16 cellular contexts compared by ENCODE assay signal in genomic region chr1:167658574-167659328, GRCh38. TPM values are rescaled to one million over a fixed set of nuclear protein-coding genes. Genes with fewer than 3 reads are reported as not detected.
DNase-seq lines count a peak whose midpoint lies in the region; ATAC-seq lines count a peak whose summit lies in the region.
"Had no signal": no experiment of that assay in that cellular context is flagged by ENCODE, and none has a peak within 500 bp of the region (broad histone marks: within the 10 kb centered on the region; RNA-seq: fewer than 3 reads in every experiment).

No MANE protein-coding gene starts in this region.

- no peak overlapping the region for H4K91ac ChIP-seq in neuronal stem cell (ENCODE audit: low read depth, low read length, poor library complexity)
- H4K91ac ChIP-seq in trophoblast cell (ENCODE audit: low read depth, low read length), result no peak overlapping the region

- H3K4me3 ChIP-seq in neuronal stem cell (ENCODE audit: low read length in 2 of 2) (no peak overlapping the region), trophoblast cell (ENCODE audit: low read depth, low read length) (no peak overlapping the region)
- H3K4me3 ChIP-seq: A549, upper lobe of right lung had no signal

- H3K79me2 ChIP-seq in trophoblast cell (ENCODE audit: control insufficient read depth, insufficient read depth, low read length, poor library complexity), result no peaks in the 10 kb centered on the region

- H2AK5ac ChIP-seq in neuronal stem cell (ENCODE audit: low read depth, low read length) (no peak overlapping the region), trophoblast cell (ENCODE audit: low read length) (no peak overlapping the region)

- H3K9me3 Mint-ChIP-seq in activated CD4-positive, alpha-beta T cell treated with anti-CD3 and anti-CD28 coated beads for 36 hours (ENCODE audit: low read depth), result no peaks in the 10 kb centered on the region
- no peaks in the 10 kb centered on the region for H3K9me3 Mint-ChIP-seq in activated CD4-positive, alpha-beta T cell treated with anti-CD3 and anti-CD28 coated beads, Interleukin-2, amount 10 ng/mL, durations not matched to agents 7 days and 5 days
- no peaks in the 10 kb centered on the region for H3K9me3 Mint-ChIP-seq in IgD-negative memory B cell
- H3K9me3 Mint-ChIP-seq in activated naive CD8-positive, alpha-beta T cell treated with anti-CD3 and anti-CD28 coated beads for 36 hours, result no peaks in the 10 kb centered on the region
- no peaks in the 10 kb centered on the region for H3K9me3 Mint-ChIP-seq in naive thymus-derived CD8-positive, alpha-beta T cell

- no peak for DNase-seq in activated CD4-positive, alpha-beta T cell treated with anti-CD3 and anti-CD28 coated beads for 36 hours
- no peak for DNase-seq in activated CD4-positive, alpha-beta T cell treated with anti-CD3 and anti-CD28 coated beads, Interleukin-2, amount 10 ng/mL, durations not matched to agents 7 days and 5 days
- no peak for DNase-seq in activated naive CD8-positive, alpha-beta T cell treated with anti-CD3 and anti-CD28 coated beads for 36 hours
- no peak for DNase-seq in naive thymus-derived CD8-positive, alpha-beta T cell
- no peak for DNase-seq in neuronal stem cell (ENCODE audit: low spot score)
- DNase-seq in trophoblast cell, result no peak
- DNase-seq: anterior cingulate cortex, DMS53, NCI-H1092, NCI-H446 treated with DMSO at 0.1 percent for 48 hours, RPMI8226, upper lobe of right lung had no signal

- H2BK5ac ChIP-seq in neuronal stem cell (ENCODE audit: low read length) (no peak overlapping the region), trophoblast cell (ENCODE audit: low read depth, low read length, poor library complexity) (no peak overlapping the region)

- H2AFZ ChIP-seq in neuronal stem cell (ENCODE audit: low read length), result no peak overlapping the region
- no peak overlapping the region for H2AFZ ChIP-seq in trophoblast cell (ENCODE audit: insufficient read depth, low read length, poor library complexity)

- H2BK12ac ChIP-seq in neuronal stem cell (ENCODE audit: low read length) (no peak overlapping the region), trophoblast cell (ENCODE audit: low read length) (no peak overlapping the region)

- H3K27ac ChIP-seq in neuronal stem cell (replicated peaks; ENCODE audit: low read length), result no peak overlapping the region
- no peak overlapping the region for H3K27ac ChIP-seq in trophoblast cell (ENCODE audit: low read depth, low read length)
- H3K27ac ChIP-seq: A549, upper lobe of right lung had no signal

- no peak overlapping the region for H3K18ac ChIP-seq in neuronal stem cell (ENCODE audit: low read length)
- H3K18ac ChIP-seq in trophoblast cell (ENCODE audit: low read length), result no peak overlapping the region

- no peak overlapping the region for H4K8ac ChIP-seq in neuronal stem cell (ENCODE audit: low read depth, low read length)
- H4K8ac ChIP-seq in trophoblast cell (ENCODE audit: low read depth, low read length), result no peak overlapping the region

- H2BK120ac ChIP-seq in neuronal stem cell (ENCODE audit: low read depth, low read length) (no peak overlapping the region), trophoblast cell (ENCODE audit: insufficient read depth, low read length, poor library complexity) (no peak overlapping the region)

- ATAC-seq in activated CD4-positive, alpha-beta T cell treated with anti-CD3 and anti-CD28 coated beads for 36 hours, result no peak
- no peak for ATAC-seq in naive thymus-derived CD8-positive, alpha-beta T cell
- ATAC-seq in GM19351 (IDR thresholded peaks at IDR 0.05; ENCODE audit: unreplicated experiment), result no peak
- ATAC-seq: A549, upper lobe of right lung had no signal

- no CpG with 5 or more reads among the region's 10 CpGs for WGBS in neuronal stem cell (ENCODE audit: extremely low coverage in 2 of 2, insufficient read length in 2 of 2, insufficient replicate concordance in 1 of 2), 2 donors
- no CpG with 5 or more reads among the region's 10 CpGs for WGBS in trophoblast cell (ENCODE audit: extremely low coverage, insufficient coverage, insufficient read length)

- CTCF ChIA-PET in activated CD4-positive, alpha-beta T cell treated with anti-CD3 and anti-CD28 coated beads for 36 hours (lab: Charles Lee), result interaction anchor here (0.7 to 2.2 kb wide), 4 partner anchors 22 to 118 kb away, joined by 3 to 9 read pairs (median 6); no protein-coding TSS in a partner anchor
- CTCF ChIA-PET in activated CD4-positive, alpha-beta T cell treated with anti-CD3 and anti-CD28 coated beads, Interleukin-2, amount 10 ng/mL, durations not matched to agents 7 days and 5 days (lab: Charles Lee), result no interaction called here

- H3K4me1 ChIP-seq in neuronal stem cell (ENCODE audit: control insufficient read depth in 2 of 2, insufficient read depth in 1 of 2, low read depth in 1 of 2, low read length in 2 of 2) (peaks cover 3 to 8% of the 10 kb centered on the region in 2 donors), trophoblast cell (ENCODE audit: control insufficient read depth in 1 of 2, insufficient read depth in 2 of 2, low read length in 2 of 2) (peaks cover 14 to 25% of the 10 kb centered on the region in 2 experiments)

- H3K36me3 Mint-ChIP-seq in activated CD4-positive, alpha-beta T cell treated with anti-CD3 and anti-CD28 coated beads for 36 hours (ENCODE audit: low read depth), result peaks cover 13% of the 10 kb centered on the region
- H3K36me3 Mint-ChIP-seq in activated CD4-positive, alpha-beta T cell treated with anti-CD3 and anti-CD28 coated beads, Interleukin-2, amount 10 ng/mL, durations not matched to agents 7 days and 5 days (ENCODE audit: low read depth), result peaks cover 70% of the 10 kb centered on the region
- peaks cover 1% of the 10 kb centered on the region for H3K36me3 Mint-ChIP-seq in IgD-negative memory B cell
- H3K36me3 Mint-ChIP-seq in activated naive CD8-positive, alpha-beta T cell treated with anti-CD3 and anti-CD28 coated beads for 36 hours, result peaks cover 34% of the 10 kb centered on the region
- H3K36me3 Mint-ChIP-seq in naive thymus-derived CD8-positive, alpha-beta T cell, result peaks cover 0 to 83% (median 3%) of the 10 kb centered on the region in 3 donors

- no peak overlapping the region for H3K4me3 Mint-ChIP-seq in activated CD4-positive, alpha-beta T cell treated with anti-CD3 and anti-CD28 coated beads for 36 hours
- H3K4me3 Mint-ChIP-seq in activated CD4-positive, alpha-beta T cell treated with anti-CD3 and anti-CD28 coated beads, Interleukin-2, amount 10 ng/mL, durations not matched to agents 7 days and 5 days, result no peak overlapping the region
- peak overlapping the region in 1 of 4 donors; percentile 63 for H3K4me3 Mint-ChIP-seq in IgD-negative memory B cell
- no peak overlapping the region for H3K4me3 Mint-ChIP-seq in activated naive CD8-positive, alpha-beta T cell treated with anti-CD3 and anti-CD28 coated beads for 36 hours
- H3K4me3 Mint-ChIP-seq in naive thymus-derived CD8-positive, alpha-beta T cell, result peak overlapping the region in 8 of 10 donors; percentile 15 to 60 (median 34)

- H3K79me1 ChIP-seq in neuronal stem cell (ENCODE audit: low read depth, low read length) (no peaks in the 10 kb centered on the region), trophoblast cell (ENCODE audit: low read length) (peaks cover 12% of the 10 kb centered on the region)

- H3K23ac ChIP-seq in neuronal stem cell (ENCODE audit: low read depth, low read length, poor library complexity) (no peak overlapping the region), trophoblast cell (ENCODE audit: low read length) (no peak overlapping the region)

- H4K12ac ChIP-seq in trophoblast cell (ENCODE audit: low read depth, low read length), result no peak overlapping the region

- H3K4me2 ChIP-seq in neuronal stem cell (ENCODE audit: insufficient read depth, low read length, poor library complexity, severe bottlenecking) (no peak overlapping the region), trophoblast cell (ENCODE audit: low read length) (no peak overlapping the region)
- H3K4me2 ChIP-seq: A549 had no signal

- H3K27me3 Mint-ChIP-seq in activated CD4-positive, alpha-beta T cell treated with anti-CD3 and anti-CD28 coated beads for 36 hours, result no peaks in the 10 kb centered on the region
- no peaks in the 10 kb centered on the region for H3K27me3 Mint-ChIP-seq in activated CD4-positive, alpha-beta T cell treated with anti-CD3 and anti-CD28 coated beads, Interleukin-2, amount 10 ng/mL, durations not matched to agents 7 days and 5 days
- H3K27me3 Mint-ChIP-seq in IgD-negative memory B cell, result no peaks in the 10 kb centered on the region
- no peaks in the 10 kb centered on the region for H3K27me3 Mint-ChIP-seq in activated naive CD8-positive, alpha-beta T cell treated with anti-CD3 and anti-CD28 coated beads for 36 hours
- H3K27me3 Mint-ChIP-seq in naive thymus-derived CD8-positive, alpha-beta T cell, result no peaks in the 10 kb centered on the region

- H3K4me1 Mint-ChIP-seq in activated CD4-positive, alpha-beta T cell treated with anti-CD3 and anti-CD28 coated beads for 36 hours, result peaks cover 81% of the 10 kb centered on the region
- peaks cover 57% of the 10 kb centered on the region for H3K4me1 Mint-ChIP-seq in activated CD4-positive, alpha-beta T cell treated with anti-CD3 and anti-CD28 coated beads, Interleukin-2, amount 10 ng/mL, durations not matched to agents 7 days and 5 days
- H3K4me1 Mint-ChIP-seq in IgD-negative memory B cell, result peaks cover 65 to 77% (median 76%) of the 10 kb centered on the region in 3 donors
- peaks cover 83% of the 10 kb centered on the region for H3K4me1 Mint-ChIP-seq in activated naive CD8-positive, alpha-beta T cell treated with anti-CD3 and anti-CD28 coated beads for 36 hours
- H3K4me1 Mint-ChIP-seq in naive thymus-derived CD8-positive, alpha-beta T cell, result peaks cover 72 to 99% (median 95%) of the 10 kb centered on the region in 4 donors

- H3K4ac ChIP-seq in neuronal stem cell (ENCODE audit: low read length) (no peak overlapping the region), trophoblast cell (ENCODE audit: low read depth, low read length) (no peak overlapping the region)

- H3K14ac ChIP-seq in neuronal stem cell (ENCODE audit: low read length), result no peak overlapping the region
- no peak overlapping the region for H3K14ac ChIP-seq in trophoblast cell (ENCODE audit: low read length)

- H3K27me3 ChIP-seq in neuronal stem cell (ENCODE audit: control insufficient read depth in 3 of 3, insufficient read depth in 3 of 3, low read depth in 1 of 3, low read length in 3 of 3) (peaks cover 0 to 10% (median 0%) of the 10 kb centered on the region in 3 experiments), trophoblast cell (ENCODE audit: insufficient read depth, low read length) (no peaks in the 10 kb centered on the region)
- H3K27me3 ChIP-seq: upper lobe of right lung had no signal

- POLR2A ChIA-PET in activated CD4-positive, alpha-beta T cell treated with anti-CD3 and anti-CD28 coated beads for 36 hours (lab: Charles Lee), result no interaction called here
- POLR2A ChIA-PET in activated CD4-positive, alpha-beta T cell treated with anti-CD3 and anti-CD28 coated beads, Interleukin-2, amount 10 ng/mL, durations not matched to agents 7 days and 5 days (lab: Charles Lee), result no interaction called here
- POLR2A ChIA-PET in naive thymus-derived CD8-positive, alpha-beta T cell (lab: Charles Lee), result interaction anchor here (0.6 kb wide), 1 partner anchor 555 kb away, joined by 3 read pairs; no protein-coding TSS in a partner anchor

- H2BK15ac ChIP-seq in neuronal stem cell (ENCODE audit: low read length), result no peak overlapping the region

- H3K9ac ChIP-seq in neuronal stem cell (ENCODE audit: low read depth, low read length, poor library complexity), result no peak overlapping the region
- no peak overlapping the region for H3K9ac ChIP-seq in trophoblast cell (ENCODE audit: low read length)

- intact Hi-C loops in activated CD4-positive, alpha-beta T cell treated with anti-CD3 and anti-CD28 coated beads for 36 hours (cut with DNase I, micrococcal nuclease), result no loop called here

- H3K27ac Mint-ChIP-seq in activated CD4-positive, alpha-beta T cell treated with anti-CD3 and anti-CD28 coated beads for 36 hours, result peak overlapping the region; percentile 41
- H3K27ac Mint-ChIP-seq in activated CD4-positive, alpha-beta T cell treated with anti-CD3 and anti-CD28 coated beads, Interleukin-2, amount 10 ng/mL, durations not matched to agents 7 days and 5 days, result no peak overlapping the region
- H3K27ac Mint-ChIP-seq in IgD-negative memory B cell, result peak overlapping the region in 2 of 3 donors; percentile 57 to 67
- H3K27ac Mint-ChIP-seq in activated naive CD8-positive, alpha-beta T cell treated with anti-CD3 and anti-CD28 coated beads for 36 hours, result peak overlapping the region; percentile 52
- H3K27ac Mint-ChIP-seq in naive thymus-derived CD8-positive, alpha-beta T cell, result peak overlapping the region; percentile 38 to 86 (median 68)

- H3K36me3 ChIP-seq in neuronal stem cell (replicated peaks in 1 of 2; ENCODE audit: control insufficient read depth in 2 of 2, insufficient read depth in 2 of 2, low read length in 2 of 2) (no peaks in the 10 kb centered on the region), trophoblast cell (ENCODE audit: control insufficient read depth in 1 of 2, insufficient read depth in 2 of 2, low read length in 2 of 2) (no peaks in the 10 kb centered on the region)
- H3K36me3 ChIP-seq: upper lobe of right lung had no signal

- H3K9me3 ChIP-seq in neuronal stem cell (replicated peaks in 1 of 2; ENCODE audit: control insufficient read depth in 2 of 2, insufficient read depth in 1 of 2, low read depth in 1 of 2, low read length in 2 of 2), result no peaks in the 10 kb centered on the region
- no peaks in the 10 kb centered on the region for H3K9me3 ChIP-seq in trophoblast cell (ENCODE audit: insufficient read depth, low read depth, low read length)
- H3K9me3 ChIP-seq: A549, upper lobe of right lung had no signal

RNA-seq across cellular contexts. Expression of gene RCSD1, which starts 28.7 kb away (rescaled TPM):
- total RNA-seq in activated CD4-positive, alpha-beta T cell treated with anti-CD3 and anti-CD28 coated beads for 36 hours, result 10 to 100 TPM; 59.9 to 62.0 TPM
- total RNA-seq in activated CD4-positive, alpha-beta T cell treated with anti-CD3 and anti-CD28 coated beads, Interleukin-2, amount 10 ng/mL, durations not matched to agents 7 days and 5 days, result 100 to 1,000 TPM; 152 to 157 TPM
- polyA plus RNA-seq in IgD-negative memory B cell, result 249 TPM
- 10 to 100 TPM; 56.4 to 58.2 TPM for total RNA-seq in activated naive CD8-positive, alpha-beta T cell treated with anti-CD3 and anti-CD28 coated beads for 36 hours
- total RNA-seq in naive thymus-derived CD8-positive, alpha-beta T cell, result 100 to 1,000 TPM; 149 to 156 TPM
- 100 to 1,000 TPM; 121 to 132 (median 124) TPM for polyA plus RNA-seq in naive thymus-derived CD8-positive, alpha-beta T cell
- 0.22 TPM for polyA plus RNA-seq in neuronal stem cell (2013, experiment 1 of 2)
- polyA plus RNA-seq in neuronal stem cell (2013, experiment 2 of 2), result 0.15 TPM
- polyA plus RNA-seq in trophoblast cell (2013), result 0.46 and 0.53 TPM in 2 replicates
- total RNA-seq: osteocyte had no signal
- polyA plus RNA-seq: A549 had no signal

Comparison
In these comparisons a context has a peak if more than half of its experiments do, and no peak if none do; other contexts are left out.
1. H3K4me3 Mint-ChIP-seq: peak in naive thymus-derived CD8-positive, alpha-beta T cell (8 of 10); none in activated CD4-positive, alpha-beta T cell treated with anti-CD3 and anti-CD28 coated beads for 36 hours (single experiment), activated CD4-positive, alpha-beta T cell treated with anti-CD3 and anti-CD28 coated beads, Interleukin-2, amount 10 ng/mL, durations not matched to agents 7 days and 5 days (single experiment) and activated naive CD8-positive, alpha-beta T cell treated with anti-CD3 and anti-CD28 coated beads for 36 hours (single experiment).